ENCODE assay signal across 11 cellular contexts in genomic region chr20:43681991-43682410, GRCh38. TPM values are rescaled to one million over a fixed set of nuclear protein-coding genes. Genes with fewer than 3 reads are reported as not detected.
DNase-seq lines count a peak whose midpoint lies in the region; ATAC-seq and TF ChIP-seq lines count a peak whose summit lies in the region.
"Had no signal": no experiment of that assay in that cellular context is flagged by ENCODE, and none has a peak within 500 bp of the region (broad histone marks: within the 10 kb centered on the region; RNA-seq: fewer than 3 reads in every experiment).

No MANE protein-coding gene starts in this region.

- H3K4me3 ChIP-seq in OCI-LY7 (ENCODE audit: low read depth, low read length, poor library complexity, severe bottlenecking): peak overlapping the region; percentile 59
- H3K4me3 ChIP-seq in SK-N-SH (ENCODE audit: low read depth in 2 of 2, low read length in 1 of 2): no peak overlapping the region
- H3K4me3 ChIP-seq: thoracic aorta had no signal

- CTCF ChIA-PET in OCI-LY7 (lab: Charles Lee; ENCODE audit: unreplicated experiment) (no interaction called here), SK-N-SH (lab: Yijun Ruan, JAX) (interaction anchor here (5.3 kb wide), 1 partner anchor 11 kb away, joined by 29 read pairs; no protein-coding TSS in a partner anchor)

- H3K27me3 ChIP-seq in SK-N-SH (ENCODE audit: insufficient read depth): no peaks in the 10 kb centered on the region

- H4K20me1 ChIP-seq in OCI-LY7 (ENCODE audit: insufficient read depth, low read length) (peaks cover 4% of the 10 kb centered on the region; the same call in 1 of the 2 replicates), SK-N-SH (ENCODE audit: insufficient read depth) (no peaks in the 10 kb centered on the region)

- TF ChIP-seq EP300 in SK-N-SH (IDR thresholded peaks at IDR 0.05; ENCODE audit: borderline replicate concordance in 1 of 2, low read depth in 1 of 2, low read length in 1 of 2): no peak

- POLR2A ChIA-PET in OCI-LY7 (lab: Charles Lee): interaction anchor here (0.5 to 1.5 kb wide), 6 partner anchors 11 to 96 kb away, joined by 3 to 8 read pairs (median 3); partner anchors contain the start of gene IFT52
- POLR2A ChIA-PET in SK-N-SH (lab: Yijun Ruan, JAX): no interaction called here

- peak; percentile 1 for DNase-seq in COR-L47 (lab: John Stamatoyannopoulos, UW)
- peak; percentile 99 for DNase-seq in OCI-LY7 (ENCODE audit: low spot score)
- no peak for DNase-seq in stimulated activated CD4-positive, alpha-beta T cell treated with anti-CD3 and anti-CD28 coated beads, Interleukin-4, amount 100 ng/mL, for 4 hours
- DNase-seq in SK-N-SH: no peak
- DNase-seq in endothelial cell (ENCODE audit: low spot score): no peak
- DNase-seq in MV-4-11 (lab: John Stamatoyannopoulos, UW): no peak
- DNase-seq: DND-41, nephron progenitor cell had no signal

- H3K36me3 ChIP-seq in OCI-LY7 (ENCODE audit: insufficient read depth, low read length): peaks cover 85% of the 10 kb centered on the region
- no peaks in the 10 kb centered on the region for H3K36me3 ChIP-seq in SK-N-SH (replicated peaks in 1 of 2; ENCODE audit: control insufficient read depth in 1 of 2, insufficient read depth in 2 of 2, low read length in 1 of 2)
- H3K36me3 ChIP-seq: thoracic aorta had no signal

- H3K27ac ChIP-seq in OCI-LY7 (ENCODE audit: low read depth, low read length, poor library complexity, severe bottlenecking) (peak overlapping the region; percentile 97), SK-N-SH (ENCODE audit: low read depth in 2 of 2, low read length in 1 of 2) (no peak overlapping the region)
- H3K27ac ChIP-seq: thoracic aorta had no signal

- H3K4me2 ChIP-seq in OCI-LY7 (ENCODE audit: low read length) (peak overlapping the region; percentile 79), SK-N-SH (no peak overlapping the region)

- TF ChIP-seq POLR2A in GM19099 (IDR thresholded peaks at IDR 0.05; ENCODE audit: extremely low read depth, insufficient read length, low read depth): peak; percentile 49

- H3K36me3 Mint-ChIP-seq in endothelial cell (ENCODE audit: low read depth, unreplicated experiment): no peaks in the 10 kb centered on the region

- TF ChIP-seq CTCF in OCI-LY7 (conservative IDR thresholded peaks at IDR 0.05; ENCODE audit: low read length): no peak
- no peak for TF ChIP-seq CTCF in SK-N-SH (IDR thresholded peaks at IDR 0.05)
- TF ChIP-seq CTCF in endothelial cell (IDR thresholded peaks at IDR 0.05; ENCODE audit: unreplicated experiment): no peak

- no peak overlapping the region for H3K4me3 Mint-ChIP-seq in endothelial cell (ENCODE audit: unreplicated experiment)
- H3K4me3 Mint-ChIP-seq: nephron progenitor cell had no signal

- H3K4me1 ChIP-seq in OCI-LY7 (ENCODE audit: insufficient read depth, low read length, poor library complexity, severe bottlenecking) (peaks cover 71% of the 10 kb centered on the region), SK-N-SH (ENCODE audit: control insufficient read depth in 1 of 2, insufficient read depth in 2 of 2, low read depth in 1 of 2, low read length in 1 of 2) (no peaks in the 10 kb centered on the region)

- no peaks in the 10 kb centered on the region for H3K9me3 Mint-ChIP-seq in endothelial cell (ENCODE audit: unreplicated experiment)
- H3K9me3 Mint-ChIP-seq: nephron progenitor cell had no signal

- H3K9ac ChIP-seq in SK-N-SH: no peak overlapping the region

- no peak for TF ChIP-seq RAD21 in SK-N-SH (IDR thresholded peaks at IDR 0.05; ENCODE audit: low read length)

- H3F3A ChIP-seq in SK-N-SH (replicated peaks; ENCODE audit: insufficient read depth): no peaks in the 10 kb centered on the region

- H3K27me3 Mint-ChIP-seq in endothelial cell (ENCODE audit: unreplicated experiment): peaks cover 4% of the 10 kb centered on the region

- no peaks in the 10 kb centered on the region for H3K9me3 ChIP-seq in OCI-LY7 (ENCODE audit: low read length)
- H3K9me3 ChIP-seq in SK-N-SH: no peaks in the 10 kb centered on the region
- H3K9me3 ChIP-seq: thoracic aorta had no signal

- peaks cover 3% of the 10 kb centered on the region for H3K4me1 Mint-ChIP-seq in endothelial cell (ENCODE audit: unreplicated experiment)

- no peak overlapping the region for H3K27ac Mint-ChIP-seq in endothelial cell (ENCODE audit: unreplicated experiment)

- intact Hi-C loops in OCI-LY7 (cut with micrococcal nuclease; ENCODE audit: unreplicated experiment): loop anchor here (1.0 to 5.0 kb wide), 4 partner anchors 15 to 225 kb away; partner anchors contain the start of genes MYBL2 and SRSF6

- H3K79me2 ChIP-seq in OCI-LY7 (ENCODE audit: insufficient read depth, low read depth, low read length): peaks cover 71% of the 10 kb centered on the region
- peaks cover 3% of the 10 kb centered on the region; the same call in 1 of the 2 replicates for H3K79me2 ChIP-seq in SK-N-SH (ENCODE audit: insufficient read depth)

- no peak overlapping the region for H2AFZ ChIP-seq in OCI-LY7 (ENCODE audit: low read length)
- H2AFZ ChIP-seq in SK-N-SH (ENCODE audit: low read depth): no peak overlapping the region

- peak; percentile 85 for ATAC-seq in HG03039 (IDR thresholded peaks at IDR 0.05; ENCODE audit: unreplicated experiment)

- 71% methylated on average over 2 of the region's 2 CpGs for WGBS in SK-N-SH (ENCODE audit: low lambda C conversion rate)

- BruUV-seq in OCI-LY7 (replicated peaks; lab: Mats Ljungman, UMichigan): no TSS peak

- H3K9me2 ChIP-seq in OCI-LY7 (ENCODE audit: insufficient read depth, low read length) (no peaks in the 10 kb centered on the region), SK-N-SH (no peaks in the 10 kb centered on the region)

TF ChIP-seq in SK-N-SH, 30 proteins besides CTCF, POLR2A, EP300 and RAD21 (continues in another document):
- TF ChIP-seq RCOR1 (IDR thresholded peaks at IDR 0.05; ENCODE audit: low read length) (no peak), SIN3A (IDR thresholded peaks at IDR 0.05; ENCODE audit: borderline replicate concordance, low read depth, low read length) (no peak), USF2 (IDR thresholded peaks at IDR 0.05; ENCODE audit: borderline replicate concordance, low read depth, low read length) (no peak), RFX5 (IDR thresholded peaks at IDR 0.05; ENCODE audit: low read length) (no peak), MAX (IDR thresholded peaks at IDR 0.05; ENCODE audit: low read depth) (no peak), REST (IDR thresholded peaks at IDR 0.05; ENCODE audit: low read depth, low read length) (no peak), RXRA (IDR thresholded peaks at IDR 0.05; ENCODE audit: borderline replicate concordance, low read depth) (no peak), FOSL2 (IDR thresholded peaks at IDR 0.05; ENCODE audit: borderline replicate concordance, low read depth) (no peak)

RNA-seq across cellular contexts. Expression of gene MYBL2, which starts 15.1 kb away (rescaled TPM):
- total RNA-seq in OCI-LY7 (2014; rRNA removed; shearing (Covaris generic)): 226 and 268 TPM in 2 replicates
- total RNA-seq in OCI-LY7 (2022) (450 and 472 TPM in 2 replicates), endothelial cell (ENCODE audit: unreplicated experiment) (20.8 TPM)
- 7.3 and 9.7 TPM in 2 replicates for polyA plus RNA-seq in SK-N-SH (2012; rRNA removed)
- polyA plus RNA-seq in SK-N-SH (2012; cell fraction: cytosol; rRNA removed): 5.0 and 6.6 TPM in 2 replicates
- polyA plus RNA-seq in SK-N-SH (2012; cell fraction: nucleus; rRNA removed): 6.8 and 9.1 TPM in 2 replicates

RNA-seq across cellular contexts. Expression of gene GTSF1L, which starts 44.8 kb away (rescaled TPM):
- total RNA-seq in OCI-LY7 (2014; rRNA removed; shearing (Covaris generic)): 0.21 and 3.1 TPM in 2 replicates
- 3.3 and 4.0 TPM in 2 replicates for total RNA-seq in OCI-LY7 (2022)
- not detected in 2 replicates for polyA plus RNA-seq in SK-N-SH (2012; rRNA removed)
- polyA plus RNA-seq in SK-N-SH (2012; cell fraction: cytosol; rRNA removed): not detected in 2 replicates
- not detected in 2 replicates for polyA plus RNA-seq in SK-N-SH (2012; cell fraction: nucleus; rRNA removed)
- total RNA-seq in endothelial cell (ENCODE audit: unreplicated experiment): not detected
- total RNA-seq: thoracic aorta had no signal

Comparison
In these comparisons a context has a peak if more than half of its experiments do, and no peak if none do; other contexts are left out.
1. DNase-seq: peak in COR-L47 (single experiment) and OCI-LY7 (single experiment); none in stimulated activated CD4-positive, alpha-beta T cell treated with anti-CD3 and anti-CD28 coated beads, Interleukin-4, amount 100 ng/mL, for 4 hours (0 of 2), SK-N-SH (single experiment), endothelial cell (single experiment) and MV-4-11 (single experiment).
2. RNA of gene MYBL2, which starts 15.1 kb away (total RNA-seq): 226 to 472 TPM in OCI-LY7; 20.8 TPM in endothelial cell (single experiment); every median in the first group is over 10 times any median in the second.